Comparison of ENCODE assay signal across 1 cellular context in the genomic region with DNA sequence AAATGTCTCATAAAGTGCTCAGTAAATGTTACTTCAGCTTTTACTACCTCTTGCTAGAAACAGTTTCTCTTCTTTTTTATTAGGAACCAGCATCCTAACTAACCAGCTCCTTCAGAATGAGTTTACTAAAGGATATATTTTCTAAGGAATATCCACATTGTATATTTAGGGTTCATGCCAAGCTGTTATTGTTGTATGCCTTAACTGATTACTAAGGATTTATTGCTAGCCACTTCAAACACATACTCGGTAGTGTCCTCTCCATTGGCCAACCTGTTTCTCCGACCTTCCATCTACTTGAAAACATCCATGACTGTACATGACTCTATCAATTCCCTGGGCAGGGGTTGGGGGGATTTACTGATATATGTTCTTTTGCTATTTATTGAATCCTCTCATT.
TF ChIP-seq lines count a peak whose summit lies in the region.

No MANE protein-coding gene starts in this region.

TF ChIP-seq in H1, 55 proteins besides CTCF, POLR2A, EP300 and RAD21:
- TF ChIP-seq SP4 (IDR thresholded peaks at IDR 0.05; ENCODE audit: low read length), result no peak
- TF ChIP-seq NRF1 (IDR thresholded peaks at IDR 0.05; ENCODE audit: low read depth, low read length), result no peak
- TF ChIP-seq JUND (IDR thresholded peaks at IDR 0.05; ENCODE audit: low read length), result no peak
- TF ChIP-seq KDM1A (IDR thresholded peaks at IDR 0.05; ENCODE audit: borderline replicate concordance, low read length), result no peak
- TF ChIP-seq CREB1 (IDR thresholded peaks at IDR 0.05), result no peak
- TF ChIP-seq EGR1 (IDR thresholded peaks at IDR 0.05; ENCODE audit: borderline replicate concordance, low read depth, low read length), result no peak
- no peak for TF ChIP-seq JUN (IDR thresholded peaks at IDR 0.05; ENCODE audit: low read depth, low read length)
- no peak for TF ChIP-seq MAFK (IDR thresholded peaks at IDR 0.05; ENCODE audit: low read depth, low read length)
- TF ChIP-seq CBX8 (IDR thresholded peaks at IDR 0.05; ENCODE audit: borderline replicate concordance, low read depth, low read length), result no peak
- TF ChIP-seq BRCA1 (IDR thresholded peaks at IDR 0.05; ENCODE audit: low read depth, low read length), result no peak
- TF ChIP-seq BACH1 (IDR thresholded peaks at IDR 0.05; ENCODE audit: low read length), result no peak
- TF ChIP-seq SP1 (IDR thresholded peaks at IDR 0.05; ENCODE audit: low read depth, low read length), result no peak
TF ChIP-seq in H1: peak in this region for 0.
